Comparison of ENCODE assay signal across 8 cellular contexts in genomic region chr14:20477211-20477876, GRCh38.
A peak's percentile ranks its signal among the peaks of the same experiment; 100 is the strongest.
DNase-seq lines count a peak whose midpoint lies in the region; ATAC-seq lines count a peak whose summit lies in the region.

No MANE protein-coding gene starts in this region.

- DNase-seq in Ammon's horn (ENCODE audit: low spot score) (peak; percentile 59), Kasumi-1 (lab: John Stamatoyannopoulos, UW) (peak; percentile 90 to 92), inferior parietal cortex (ENCODE audit: extremely low spot score) (peak; percentile 41), NCI-H2081 (lab: John Stamatoyannopoulos, UW) (no peak), NCI-H748 (lab: John Stamatoyannopoulos, UW; ENCODE audit: unreplicated experiment) (no peak)
- DNase-seq in activated effector memory CD4-positive, alpha-beta T cell treated with anti-CD3 and anti-CD28 coated beads, Interleukin-2, amount 50 U/mL, for 16 hours: peak; percentile 69

- no peak for ATAC-seq in HG03108 (IDR thresholded peaks at IDR 0.05; ENCODE audit: unreplicated experiment)
- no peak for ATAC-seq in HG03442 (IDR thresholded peaks at IDR 0.05; ENCODE audit: unreplicated experiment)

Comparison
In these comparisons a context has a peak if more than half of its experiments do, and no peak if none do; other contexts are left out.
1. DNase-seq: peak in Ammon's horn (single experiment), Kasumi-1 (2 of 2), activated effector memory CD4-positive, alpha-beta T cell treated with anti-CD3 and anti-CD28 coated beads, Interleukin-2, amount 50 U/mL, for 16 hours (single experiment) and inferior parietal cortex (single experiment); none in NCI-H2081 (0 of 2) and NCI-H748 (single experiment).